ENCODE assay signal across 8 cellular contexts in the genomic region with DNA sequence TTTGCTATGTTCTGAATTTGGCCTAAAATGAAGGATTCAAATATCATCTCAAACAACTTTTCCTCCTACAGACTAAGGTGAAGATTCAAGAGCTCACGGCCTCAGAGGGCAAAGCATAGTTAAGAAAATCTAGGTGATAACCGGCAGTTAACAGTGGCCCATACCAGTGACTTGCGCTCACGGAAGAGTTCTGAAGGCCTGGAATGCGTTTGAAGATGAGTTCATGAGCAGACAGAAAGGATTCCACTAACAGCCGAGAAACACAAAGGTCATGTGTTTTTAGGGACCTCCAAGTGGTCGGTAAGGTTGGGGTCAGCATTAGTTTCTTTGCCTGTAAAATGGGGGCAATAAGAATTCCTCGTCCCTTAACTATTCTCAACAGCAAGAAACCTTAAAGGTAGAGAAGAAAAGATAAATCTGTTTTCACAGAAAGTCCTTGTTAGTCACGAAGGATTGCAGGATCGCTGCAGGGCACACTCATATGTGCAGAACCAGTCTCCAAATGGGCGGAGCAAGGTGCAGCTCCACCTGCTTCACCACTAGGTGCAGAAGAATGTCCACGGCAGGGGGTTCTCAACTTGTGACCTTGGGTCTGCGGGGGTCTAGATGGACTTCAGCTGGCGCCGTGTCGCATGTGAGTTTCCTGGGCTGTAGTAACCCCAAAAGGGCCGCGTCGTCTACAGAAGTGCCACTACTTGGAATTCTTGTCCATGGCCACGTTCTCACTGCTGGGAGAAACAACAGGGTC. TPM values are rescaled to one million over a fixed set of nuclear protein-coding genes. Genes with fewer than 3 reads are reported as not detected.
A peak's percentile ranks its signal among the peaks of the same experiment; 100 is the strongest.
DNase-seq lines count a peak whose midpoint lies in the region; ATAC-seq, FAIRE-seq and TF ChIP-seq lines count a peak whose summit lies in the region.

No MANE protein-coding gene starts in this region.

- no peaks in the 10 kb centered on the region for H3K4me1 ChIP-seq in HEK293 (ENCODE audit: control insufficient read depth, insufficient read depth, low read length)
- H3K4me1 ChIP-seq in right cardiac atrium (ENCODE audit: control insufficient read depth, insufficient read depth, low read length), result peaks cover 5% of the 10 kb centered on the region
- H3K4me1 ChIP-seq in small intestine (ENCODE audit: control insufficient read depth in 2 of 2, insufficient read depth in 1 of 2, low read depth in 1 of 2, low read length in 1 of 2), result peaks cover 8 to 17% of the 10 kb centered on the region in 2 donors

- no peaks in the 10 kb centered on the region for H3K36me3 ChIP-seq in HEK293 (ENCODE audit: control insufficient read depth in 2 of 2, insufficient read depth in 1 of 2, low read length in 2 of 2)
- no peaks in the 10 kb centered on the region for H3K36me3 ChIP-seq in small intestine (ENCODE audit: control insufficient read depth in 2 of 2, insufficient read depth in 2 of 2, low read length in 2 of 2)

- FAIRE-seq in small intestine (lab: Jason Lieb, UNC), result no peak

- TF ChIP-seq CTCF in GM12872 (IDR thresholded peaks at IDR 0.05; ENCODE audit: insufficient read depth, low read depth, low read length) (peak; percentile 50), HEK293 (tag by site-specific recombination; IDR thresholded peaks at IDR 0.05) (no peak)

- DNase-seq in NOMO-1 treated with DMSO at 0.1 percent for 48 hours (lab: John Stamatoyannopoulos, UW; ENCODE audit: unreplicated experiment) (peak; percentile 32), right cardiac atrium (peak; percentile 32 to 69 (median 68)), small intestine (peak; percentile 63), DMS153 treated with DMSO at 0.1 percent for 48 hours (lab: John Stamatoyannopoulos, UW; ENCODE audit: unreplicated experiment) (no peak), midbrain (lab: John Stamatoyannopoulos, UW) (no peak)
- DNase-seq in activated naive CD4-positive, alpha-beta T cell treated with Interleukin-2 at 50 U/mL for 16 hours, result peak; percentile 62

- POLR2A ChIA-PET in HEK293 (lab: Yijun Ruan, JAX), result no interaction called here

- peak; percentile 1 to 6 for ATAC-seq in right cardiac atrium

- intact Hi-C loops in right cardiac atrium (cut with DNase I), result no loop called here

- WGBS in right cardiac atrium, result 35% methylated on average over 20 of the region's 20 CpGs
- WGBS in small intestine, 3 donors, result 27 to 34% (median 34%) methylated on average over 20 of the region's 20 CpGs

- H3K27me3 ChIP-seq in right cardiac atrium (ENCODE audit: control insufficient read depth, insufficient read depth) (no peaks in the 10 kb centered on the region), small intestine (ENCODE audit: control insufficient read depth in 2 of 2, insufficient read depth in 2 of 2, low read length in 2 of 2) (no peaks in the 10 kb centered on the region)

- CTCF ChIA-PET in HEK293 (lab: Yijun Ruan, JAX), result interaction anchor here (0.7 to 2.1 kb wide), 3 partner anchors 19 to 500 kb away, joined by 4 to 5 read pairs (median 5); no protein-coding TSS in a partner anchor

- peak overlapping the region; percentile 38 for H3K27ac ChIP-seq in HEK293 (ENCODE audit: extremely low read depth, low read depth, low read length)
- peak overlapping the region; percentile 43 for H3K27ac ChIP-seq in right cardiac atrium (ENCODE audit: low read length)
- H3K27ac ChIP-seq in small intestine (ENCODE audit: low read depth in 1 of 2, low read length in 1 of 2), result peak overlapping the region; percentile 60 to 90

- H3K4me3 ChIP-seq in HEK293 (ENCODE audit: low read depth, low read length), result peak overlapping the region; percentile 48
- peak overlapping the region; percentile 86 for H3K4me3 ChIP-seq in right cardiac atrium (ENCODE audit: low read length)
- peak overlapping the region; percentile 56 to 65 for H3K4me3 ChIP-seq in small intestine (ENCODE audit: low read depth in 1 of 2, low read length in 2 of 2)

- no peaks in the 10 kb centered on the region for H3K9me3 ChIP-seq in HEK293 (ENCODE audit: control insufficient read depth, insufficient read depth, low read depth, low read length)
- H3K9me3 ChIP-seq in right cardiac atrium (ENCODE audit: control insufficient read depth, low read length), result no peaks in the 10 kb centered on the region
- H3K9me3 ChIP-seq in small intestine (ENCODE audit: control insufficient read depth, low read depth), result no peaks in the 10 kb centered on the region

TF ChIP-seq in HEK293, 187 proteins besides CTCF, POLR2A, EP300 and RAD21:
- TF ChIP-seq ZNF274 (IDR thresholded peaks at IDR 0.05; ENCODE audit: low read length) (no peak), ZNF274 (tag by site-specific recombination; IDR thresholded peaks at IDR 0.05; ENCODE audit: borderline replicate concordance) (no peak), ZNF837 (tag by site-specific recombination; IDR thresholded peaks at IDR 0.05) (no peak)
- TF ChIP-seq, protein P1, sequence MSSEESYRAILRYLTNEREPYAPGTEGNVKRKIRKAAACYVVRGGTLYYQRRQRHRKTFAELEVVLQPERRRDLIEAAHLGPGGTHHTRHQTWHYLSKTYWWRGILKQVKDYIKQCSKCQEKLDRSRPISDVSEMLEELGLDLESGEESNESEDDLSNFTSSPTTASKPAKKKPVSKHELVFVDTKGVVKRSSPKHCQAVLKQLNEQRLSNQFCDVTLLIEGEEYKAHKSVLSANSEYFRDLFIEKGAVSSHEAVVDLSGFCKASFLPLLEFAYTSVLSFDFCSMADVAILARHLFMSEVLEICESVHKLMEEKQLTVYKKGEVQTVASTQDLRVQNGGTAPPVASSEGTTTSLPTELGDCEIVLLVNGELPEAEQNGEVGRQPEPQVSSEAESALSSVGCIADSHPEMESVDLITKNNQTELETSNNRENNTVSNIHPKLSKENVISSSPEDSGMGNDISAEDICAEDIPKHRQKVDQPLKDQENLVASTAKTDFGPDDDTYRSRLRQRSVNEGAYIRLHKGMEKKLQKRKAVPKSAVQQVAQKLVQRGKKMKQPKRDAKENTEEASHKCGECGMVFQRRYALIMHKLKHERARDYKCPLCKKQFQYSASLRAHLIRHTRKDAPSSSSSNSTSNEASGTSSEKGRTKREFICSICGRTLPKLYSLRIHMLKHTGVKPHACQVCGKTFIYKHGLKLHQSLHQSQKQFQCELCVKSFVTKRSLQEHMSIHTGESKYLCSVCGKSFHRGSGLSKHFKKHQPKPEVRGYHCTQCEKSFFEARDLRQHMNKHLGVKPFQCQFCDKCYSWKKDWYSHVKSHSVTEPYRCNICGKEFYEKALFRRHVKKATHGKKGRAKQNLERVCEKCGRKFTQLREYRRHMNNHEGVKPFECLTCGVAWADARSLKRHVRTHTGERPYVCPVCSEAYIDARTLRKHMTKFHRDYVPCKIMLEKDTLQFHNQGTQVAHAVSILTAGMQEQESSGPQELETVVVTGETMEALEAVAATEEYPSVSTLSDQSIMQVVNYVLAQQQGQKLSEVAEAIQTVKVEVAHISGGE (tag by site-specific recombination; conservative IDR thresholded peaks at IDR 0.05; ENCODE audit: low read depth), result no peak
TF ChIP-seq in HEK293: peak in this region for 0.

RNA-seq across cellular contexts. Expression of a gene that starts 0.7 kb away (rescaled TPM):
- total RNA-seq in right cardiac atrium, result 10 to 100 TPM in 3 of 4 donors, 1 to 10 TPM in 1; 9.1 to 15.4 (median 11.4) TPM
- polyA plus RNA-seq in right cardiac atrium, result 13.5 TPM
- 10 to 100 TPM; 14.5 to 53.7 (median 16.2) TPM for polyA plus RNA-seq in small intestine

Comparison
In these comparisons a context has a peak if more than half of its experiments do, and no peak if none do; other contexts are left out.
1. DNase-seq: peak in NOMO-1 treated with DMSO at 0.1 percent for 48 hours (single experiment), activated naive CD4-positive, alpha-beta T cell treated with Interleukin-2 at 50 U/mL for 16 hours (single experiment), right cardiac atrium (3 of 3) and small intestine (single experiment); none in DMS153 treated with DMSO at 0.1 percent for 48 hours (single experiment) and midbrain (single experiment).
2. Peak in every context shown above with its lines, with median percentiles within 50 percentile points of each other: H3K27ac ChIP-seq and H3K4me3 ChIP-seq.